8 cellular contexts compared by ENCODE assay signal in the genomic region with DNA sequence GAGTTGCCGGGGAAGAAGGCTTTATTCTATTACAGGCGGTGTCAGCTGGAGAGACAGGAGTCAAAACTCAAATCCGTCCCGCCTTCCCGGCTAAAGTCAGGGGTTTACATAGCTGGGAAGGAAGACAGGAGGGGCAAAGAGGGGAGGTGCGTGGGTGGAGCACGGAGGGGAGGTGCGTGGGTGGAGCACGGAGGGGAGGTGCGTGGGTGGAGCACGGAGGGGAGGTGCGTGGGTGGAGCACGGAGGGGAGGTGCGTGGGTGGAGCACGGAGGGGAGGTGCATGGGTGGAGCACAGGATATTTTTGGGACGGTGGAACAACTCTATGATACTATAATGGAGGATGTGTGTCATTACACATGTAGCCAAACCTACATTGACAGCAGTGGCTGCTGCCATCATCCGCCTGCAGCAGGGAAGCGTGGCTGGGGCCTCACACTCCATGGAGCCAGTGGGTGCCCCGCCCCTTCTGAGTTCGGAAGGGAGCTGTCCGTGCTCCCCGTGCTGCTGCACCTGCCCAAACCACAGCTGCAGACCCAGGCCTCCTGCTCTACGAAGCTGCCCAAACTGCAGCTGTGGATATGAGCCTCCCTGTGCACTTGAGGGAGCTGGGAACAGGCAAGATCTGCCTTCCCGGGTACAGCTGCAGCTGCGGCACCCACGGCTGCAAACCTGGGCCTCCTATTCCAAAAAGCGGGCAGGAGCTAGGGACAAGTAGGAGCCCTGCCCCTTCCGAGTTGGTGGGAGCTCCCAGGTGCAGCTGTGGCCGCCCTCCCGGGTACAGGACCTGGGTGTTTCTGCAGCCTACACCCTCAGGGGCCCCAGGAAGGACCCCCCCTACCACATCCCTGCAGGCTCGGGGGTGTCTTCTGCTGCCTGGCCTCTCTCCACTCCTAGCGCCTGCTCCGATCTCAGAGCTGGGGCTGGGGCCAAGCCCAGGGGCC.
DNase-seq lines count a peak whose midpoint lies in the region; ATAC-seq, FAIRE-seq and TF ChIP-seq lines count a peak whose summit lies in the region.

No MANE protein-coding gene starts in this region.

- TF ChIP-seq RAD21 in A549 (conservative IDR thresholded peaks at IDR 0.05 in 1 of 2, IDR thresholded peaks at IDR 0.05 in 1 of 2), result no peak

- no peak for TF ChIP-seq CTCF in A549 (IDR thresholded peaks at IDR 0.05)

- CTCF ChIA-PET in A549 (lab: Yijun Ruan, JAX), result interaction anchor here (0.6 to 6.8 kb wide), 29 partner anchors 8 to 561 kb away, joined by 3 to 111 read pairs (median 4); a partner anchor contains a TSS

- no peak for DNase-seq in A549 (ENCODE audit: low read depth in 1 of 2, low spot score in 1 of 2)
- DNase-seq in cerebellar cortex (ENCODE audit: low spot score), result peak; percentile 2
- DNase-seq in NCI-H1694 treated with DMSO at 0.1 percent for 48 hours (lab: John Stamatoyannopoulos, UW), result no peak
- DNase-seq in UCSD-AML1 (lab: John Stamatoyannopoulos, UW; ENCODE audit: unreplicated experiment), result no peak

- no peak for TF ChIP-seq EP300 in A549 (IDR thresholded peaks at IDR 0.05)

- POLR2A ChIA-PET in A549 (lab: Yijun Ruan, JAX), result no interaction called here

- TF ChIP-seq POLR2A in A549 (IDR thresholded peaks at IDR 0.05; ENCODE audit: low read length), result no peak

- 67% methylated on average over 21 of the region's 33 CpGs for WGBS in A549 (ENCODE audit: missing lambda C conversion rate)

- peaks cover 33% of the 10 kb centered on the region for H3K9me3 ChIP-seq in A549

- no peak for FAIRE-seq in A549 (lab: Jason Lieb, UNC)

- H3K4me1 ChIP-seq in A549, result no peaks in the 10 kb centered on the region

- ATAC-seq in A549 (peak; percentile 24 to 41; a peak in 5 of 6 replicates), GM21786 (IDR thresholded peaks at IDR 0.05; ENCODE audit: unreplicated experiment) (peak; percentile 1), GM21447 (IDR thresholded peaks at IDR 0.05; ENCODE audit: unreplicated experiment) (no peak), GM18909 (IDR thresholded peaks at IDR 0.05; ENCODE audit: poor library complexity, unreplicated experiment) (no peak)

- H3K4me2 ChIP-seq in A549, result no peak overlapping the region

- H3K4me3 ChIP-seq in A549, result no peak overlapping the region

- H3K27ac ChIP-seq in A549, result peak overlapping the region in 1 of 2 experiments; percentile 10; a peak in 1 of 6 replicates

TF ChIP-seq in A549, 52 proteins besides CTCF, POLR2A, EP300 and RAD21:
- TF ChIP-seq ZFP36 (IDR thresholded peaks at IDR 0.05; ENCODE audit: borderline replicate concordance, partially characterized antibody) (no peak), CHD2 (IDR thresholded peaks at IDR 0.05; ENCODE audit: low read length, partially characterized antibody) (no peak), NPAS2 (CRISPR knock-in tag; IDR thresholded peaks at IDR 0.05; ENCODE audit: borderline replicate concordance) (no peak), EHMT2 (IDR thresholded peaks at IDR 0.05; ENCODE audit: low read depth) (no peak), ZC3H11A (IDR thresholded peaks at IDR 0.05) (no peak), HOXB5 (CRISPR knock-in tag; IDR thresholded peaks at IDR 0.05) (no peak)
- TF ChIP-seq, protein P1, sequence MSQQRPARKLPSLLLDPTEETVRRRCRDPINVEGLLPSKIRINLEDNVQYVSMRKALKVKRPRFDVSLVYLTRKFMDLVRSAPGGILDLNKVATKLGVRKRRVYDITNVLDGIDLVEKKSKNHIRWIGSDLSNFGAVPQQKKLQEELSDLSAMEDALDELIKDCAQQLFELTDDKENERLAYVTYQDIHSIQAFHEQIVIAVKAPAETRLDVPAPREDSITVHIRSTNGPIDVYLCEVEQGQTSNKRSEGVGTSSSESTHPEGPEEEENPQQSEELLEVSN (IDR thresholded peaks at IDR 0.05; ENCODE audit: borderline replicate concordance, low read depth), result no peak

TF ChIP-seq in PFSK-1, 5 proteins besides CTCF, POLR2A, EP300 and RAD21:
- TF ChIP-seq, protein P2, sequence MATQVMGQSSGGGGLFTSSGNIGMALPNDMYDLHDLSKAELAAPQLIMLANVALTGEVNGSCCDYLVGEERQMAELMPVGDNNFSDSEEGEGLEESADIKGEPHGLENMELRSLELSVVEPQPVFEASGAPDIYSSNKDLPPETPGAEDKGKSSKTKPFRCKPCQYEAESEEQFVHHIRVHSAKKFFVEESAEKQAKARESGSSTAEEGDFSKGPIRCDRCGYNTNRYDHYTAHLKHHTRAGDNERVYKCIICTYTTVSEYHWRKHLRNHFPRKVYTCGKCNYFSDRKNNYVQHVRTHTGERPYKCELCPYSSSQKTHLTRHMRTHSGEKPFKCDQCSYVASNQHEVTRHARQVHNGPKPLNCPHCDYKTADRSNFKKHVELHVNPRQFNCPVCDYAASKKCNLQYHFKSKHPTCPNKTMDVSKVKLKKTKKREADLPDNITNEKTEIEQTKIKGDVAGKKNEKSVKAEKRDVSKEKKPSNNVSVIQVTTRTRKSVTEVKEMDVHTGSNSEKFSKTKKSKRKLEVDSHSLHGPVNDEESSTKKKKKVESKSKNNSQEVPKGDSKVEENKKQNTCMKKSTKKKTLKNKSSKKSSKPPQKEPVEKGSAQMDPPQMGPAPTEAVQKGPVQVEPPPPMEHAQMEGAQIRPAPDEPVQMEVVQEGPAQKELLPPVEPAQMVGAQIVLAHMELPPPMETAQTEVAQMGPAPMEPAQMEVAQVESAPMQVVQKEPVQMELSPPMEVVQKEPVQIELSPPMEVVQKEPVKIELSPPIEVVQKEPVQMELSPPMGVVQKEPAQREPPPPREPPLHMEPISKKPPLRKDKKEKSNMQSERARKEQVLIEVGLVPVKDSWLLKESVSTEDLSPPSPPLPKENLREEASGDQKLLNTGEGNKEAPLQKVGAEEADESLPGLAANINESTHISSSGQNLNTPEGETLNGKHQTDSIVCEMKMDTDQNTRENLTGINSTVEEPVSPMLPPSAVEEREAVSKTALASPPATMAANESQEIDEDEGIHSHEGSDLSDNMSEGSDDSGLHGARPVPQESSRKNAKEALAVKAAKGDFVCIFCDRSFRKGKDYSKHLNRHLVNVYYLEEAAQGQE (IDR thresholded peaks at IDR 0.05; ENCODE audit: insufficient read depth in 1 of 2, low read depth in 2 of 2, low read length in 2 of 2), result peak; percentile 79
- TF ChIP-seq SIN3A (IDR thresholded peaks at IDR 0.05; ENCODE audit: borderline replicate concordance, insufficient read depth, low read length), result no peak
- no peak for TF ChIP-seq POLR2AphosphoS5 (IDR thresholded peaks at IDR 0.05; ENCODE audit: low read depth, low read length)
TF ChIP-seq in PFSK-1: peak in this region for 1.

Comparison
In these comparisons a context has a peak if more than half of its experiments do, and no peak if none do; other contexts are left out.
1. ATAC-seq: peak in A549 (2 of 2) and GM21786 (single experiment); none in GM21447 (single experiment) and GM18909 (single experiment).